In the genomic region with DNA sequence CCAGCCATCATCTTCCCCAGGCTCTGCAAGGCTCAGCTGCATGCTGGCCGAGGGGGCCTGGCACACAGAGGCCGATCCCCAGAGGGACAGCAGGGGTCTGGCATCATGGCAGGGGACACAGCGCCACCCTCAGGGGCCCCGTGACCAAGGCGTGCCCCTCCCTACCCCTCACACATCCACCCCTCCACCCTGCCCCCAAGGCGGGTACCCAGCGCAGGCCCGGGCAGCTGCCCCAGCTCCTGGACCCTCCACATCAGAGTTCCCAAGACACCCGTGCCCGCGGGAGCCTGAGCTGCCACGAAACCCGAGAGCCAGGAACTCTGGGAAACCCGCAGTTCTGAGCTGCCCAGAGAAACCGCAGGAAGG, we compare ENCODE assay signal across 25 cellular contexts. TPM values are rescaled to one million over a fixed set of nuclear protein-coding genes. Genes with fewer than 3 reads are reported as not detected.
A peak's percentile ranks its signal among the peaks of the same experiment; 100 is the strongest.
DNase-seq lines count a peak whose midpoint lies in the region; ATAC-seq and TF ChIP-seq lines count a peak whose summit lies in the region.
"Had no signal": no experiment of that assay in that cellular context is flagged by ENCODE, and none has a peak within 500 bp of the region (broad histone marks: within the 10 kb centered on the region; RNA-seq: fewer than 3 reads in every experiment).

No MANE protein-coding gene starts in this region.

- TF ChIP-seq EP300 in stomach (IDR thresholded peaks at IDR 0.05) = no peak

- WGBS in stomach, 5 donors = 73 to 85% (median 82%) methylated on average over 14 to 15 of the region's 15 CpGs; no CpG with 5 or more reads in 1 of the 5 donors

- TF ChIP-seq CTCF in A673 (conservative IDR thresholded peaks at IDR 0.05; ENCODE audit: low read depth, low read length) (peak; percentile 27; the same call in 1 of the 2 replicates), HEK293 (tag by site-specific recombination; IDR thresholded peaks at IDR 0.05) (no peak), brain microvascular endothelial cell (IDR thresholded peaks at IDR 0.05; ENCODE audit: low read depth, low read length, missing control alignments) (peak; percentile 6), ascending aorta (IDR thresholded peaks at IDR 0.05) (no peak), stomach (IDR thresholded peaks at IDR 0.05) (no peak)

- H3K4me3 ChIP-seq in A673 (ENCODE audit: low read depth, low read length, poor library complexity, severe bottlenecking) (no peak overlapping the region), HEK293 (ENCODE audit: low read depth, low read length) (no peak overlapping the region), brain microvascular endothelial cell (ENCODE audit: low read depth, low read length) (no peak overlapping the region), ascending aorta (no peak overlapping the region), stomach (no peak overlapping the region)
- H3K4me3 ChIP-seq: adrenal gland, psoas muscle, testis had no signal

- intact Hi-C loops in A673 (cut with micrococcal nuclease; ENCODE audit: unreplicated experiment) = no loop called here
- intact Hi-C loops in ascending aorta (cut with DNase I) = no loop called here
- intact Hi-C loops in stomach (cut with DNase I; ENCODE audit: low total_unique reads) = no loop called here

- DNase-seq in A673 (ENCODE audit: low spot score) = no peak
- no peak for DNase-seq in brain microvascular endothelial cell
- peak; percentile 42 for DNase-seq in myocyte (ENCODE audit: low read depth)
- DNase-seq in ascending aorta (ENCODE audit: low spot score in 2 of 2) = no peak
- no peak for DNase-seq in KBM-7
- no peak for DNase-seq in stomach
- DNase-seq: activated CD4-positive, alpha-beta T cell treated with anti-CD3 and anti-CD28 coated beads, Interleukin-2, amount 10 ng/mL, durations not matched to agents 24 days and 14 days; activated naive CD4-positive, alpha-beta T cell; activated T-cell treated with anti-CD3 and anti-CD28 coated beads, Interleukin-2, amount 50 U/mL, for 4 hours; cortex of kidney; GOT3; kidney glomerular epithelial cell; mammary epithelial cell; NCI-H1417; NCI-H2107; NK-92 treated with Interleukin-12 subunit alpha and Interleukin-12 subunit beta, amount 100 ng/mL, for 24 hours; T-helper 17 cell had no signal

- no TSS peak for BruUV-seq in A673 (replicated peaks; lab: Mats Ljungman, UMichigan)

- in situ Hi-C loops in brain microvascular endothelial cell (cut with HindIII; ENCODE audit: low pct_ligation_motif_present, low sequenced_read_pairs) (no loop called here), KBM-7 (cut with MboI; ENCODE audit: low pct_unique_long_range_greater_than_20kb, low sequenced_read_pairs) (no loop called here)

- H3K4me1 ChIP-seq in A673 (ENCODE audit: insufficient read depth, low read length, poor library complexity, severe bottlenecking) (no peaks in the 10 kb centered on the region), HEK293 (ENCODE audit: control insufficient read depth, insufficient read depth, low read length) (no peaks in the 10 kb centered on the region), ascending aorta (peaks cover 0 to 2% of the 10 kb centered on the region in 2 donors), stomach (peaks cover 0 to 7% (median 0%) of the 10 kb centered on the region in 4 donors)
- H3K4me1 ChIP-seq: adrenal gland, breast epithelium, psoas muscle had no signal

- POLR2A ChIA-PET in A673 (lab: Charles Lee; ENCODE audit: low non-redundant PET) = no interaction called here
- POLR2A ChIA-PET in HEK293 (lab: Yijun Ruan, JAX) = interaction anchor here (0.7 kb wide), 1 partner anchor 39 kb away, joined by 4 read pairs; no protein-coding TSS in a partner anchor

- H3K27ac ChIP-seq in A673 (ENCODE audit: low read depth, low read length, poor library complexity, severe bottlenecking) = no peak overlapping the region
- H3K27ac ChIP-seq in HEK293 (ENCODE audit: extremely low read depth, low read depth, low read length) = no peak overlapping the region
- no peak overlapping the region for H3K27ac ChIP-seq in brain microvascular endothelial cell
- H3K27ac ChIP-seq in ascending aorta = no peak overlapping the region
- no peak overlapping the region for H3K27ac ChIP-seq in stomach
- H3K27ac ChIP-seq: adrenal gland, breast epithelium, C4-2B, neutrophil, psoas muscle, testis had no signal

- CTCF ChIA-PET in A673 (lab: Charles Lee) = interaction anchor here (1.2 kb wide), 1 partner anchor 230 kb away, joined by 7 read pairs; no protein-coding TSS in a partner anchor
- CTCF ChIA-PET in HEK293 (lab: Yijun Ruan, JAX) = interaction anchor here (0.6 kb wide), 2 partner anchors 21 to 62 kb away, joined by 3 read pairs; no protein-coding TSS in a partner anchor

- H3K9me3 ChIP-seq in A673 (ENCODE audit: low read depth, low read length, poor library complexity, severe bottlenecking) = no peaks in the 10 kb centered on the region
- no peaks in the 10 kb centered on the region for H3K9me3 ChIP-seq in HEK293 (ENCODE audit: control insufficient read depth, insufficient read depth, low read depth, low read length)
- peaks cover 0 to 7% of the 10 kb centered on the region in 2 donors for H3K9me3 ChIP-seq in ascending aorta
- peaks cover 0 to 10% (median 2%) of the 10 kb centered on the region in 4 donors for H3K9me3 ChIP-seq in stomach
- H3K9me3 ChIP-seq: adrenal gland, breast epithelium, neutrophil, psoas muscle, testis had no signal

- no peaks in the 10 kb centered on the region for H3K27me3 ChIP-seq in A673 (replicated peaks; ENCODE audit: insufficient read depth, low read depth, low read length, poor library complexity)
- H3K27me3 ChIP-seq in brain microvascular endothelial cell (replicated peaks) = no peaks in the 10 kb centered on the region
- H3K27me3 ChIP-seq in ascending aorta = no peaks in the 10 kb centered on the region
- H3K27me3 ChIP-seq in stomach = no peaks in the 10 kb centered on the region
- H3K27me3 ChIP-seq: adrenal gland, breast epithelium, neutrophil, testis had no signal

- no peak for TF ChIP-seq POLR2A in stomach (IDR thresholded peaks at IDR 0.05)

- no peak for ATAC-seq in HG02852 (IDR thresholded peaks at IDR 0.05; ENCODE audit: unreplicated experiment)
- ATAC-seq: activated T-cell treated with anti-CD3 and anti-CD28 coated beads, Interleukin-2, amount 50 U/mL, for 4 hours; T-helper 17 cell had no signal

- H3K36me3 ChIP-seq in A673 (ENCODE audit: insufficient read depth, low read length, poor library complexity, severe bottlenecking) (no peaks in the 10 kb centered on the region), HEK293 (ENCODE audit: control insufficient read depth in 2 of 2, insufficient read depth in 1 of 2, low read length in 2 of 2) (no peaks in the 10 kb centered on the region), brain microvascular endothelial cell (replicated peaks) (no peaks in the 10 kb centered on the region), ascending aorta (no peaks in the 10 kb centered on the region), stomach (no peaks in the 10 kb centered on the region)
- H3K36me3 ChIP-seq: adrenal gland, breast epithelium, neutrophil had no signal

TF ChIP-seq in HEK293, 187 proteins besides CTCF, POLR2A, EP300 and RAD21:
- no peak for TF ChIP-seq ZNF157 (tag by site-specific recombination; IDR thresholded peaks at IDR 0.05)
- TF ChIP-seq HIC1 (tag by site-specific recombination; IDR thresholded peaks at IDR 0.05) = 0 out of 2 replicates have a peak, but pooled peaks have one; percentile 2
TF ChIP-seq in HEK293: peak in this region for 1.

RNA-seq across cellular contexts. Expression of gene FBXL18, which starts 43.5 kb away (rescaled TPM):
- total RNA-seq in A673 (2021) = 18.4 and 18.9 TPM in 2 replicates
- total RNA-seq in myocyte = 6.6 and 7.6 TPM in 2 replicates
- polyA plus RNA-seq in myocyte (2012) = 10.5 TPM
- 31.7 TPM for total RNA-seq in ascending aorta
- total RNA-seq in stomach = 10 to 100 TPM in 4 of 5 donors, 1 to 10 TPM in 1; 2.8 to 23.2 (median 14.6) TPM
- 1 to 10 TPM in 2 of 3 donors, under 1 TPM in 1; 0.93 to 2.2 (median 1.7) TPM for polyA plus RNA-seq in stomach

RNA-seq across cellular contexts. Expression of gene TNRC18, which starts 46.5 kb away (rescaled TPM):
- total RNA-seq in A673 (2021) = 91.7 and 97.2 TPM in 2 replicates
- 27.7 and 32.3 TPM in 2 replicates for total RNA-seq in myocyte
- 68.9 TPM for polyA plus RNA-seq in myocyte (2012)
- total RNA-seq in ascending aorta = 240 TPM
- total RNA-seq in stomach = 100 to 1,000 TPM in 3 of 5 donors, 10 to 100 TPM in 2; 72.5 to 463 (median 108) TPM
- 10 to 100 TPM in 2 of 3 donors, 1 to 10 TPM in 1; 8.5 to 29.4 (median 11.2) TPM for polyA plus RNA-seq in stomach

Comparison
In these comparisons a context has a peak if more than half of its experiments do, and no peak if none do; other contexts are left out.
1. CTCF ChIP-seq: peak in A673 (single experiment) and brain microvascular endothelial cell (single experiment); none in HEK293 (single experiment), ascending aorta (0 of 3) and stomach (0 of 7).